34 cellular contexts compared by ENCODE assay signal in genomic region chr2:102939207-102939606, GRCh38.
"Had no signal": no experiment of that assay in that cellular context is flagged by ENCODE, and none has a peak within 500 bp of the region (broad histone marks: within the 10 kb centered on the region; RNA-seq: fewer than 3 reads in every experiment).

No MANE protein-coding gene starts in this region.

- H3K9me3 ChIP-seq: adrenal gland, ascending aorta, body of pancreas, breast epithelium had no signal

- H3K4me3 ChIP-seq: adrenal gland, ascending aorta, body of pancreas, breast epithelium, cardiac muscle cell had no signal

- H3K27ac ChIP-seq: ascending aorta, body of pancreas, brain microvascular endothelial cell, breast epithelium, cardiac muscle cell had no signal

- H3K4me1 ChIP-seq: adrenal gland, ascending aorta, body of pancreas, breast epithelium had no signal

- ATAC-seq: activated naive CD4-positive, alpha-beta T cell treated with anti-CD3 and anti-CD28 coated beads, Interleukin-2, amount 50 U/mL, for 72 hours; activated naive CD8-positive, alpha-beta T cell treated with anti-CD3 and anti-CD28 coated beads, Interleukin-2, amount 50 U/mL, for 24 hours; activated T-cell treated with anti-CD3 and anti-CD28 coated beads, Interleukin-2, amount 50 U/mL, for 4 hours; activated T-cell treated with anti-CD3 and anti-CD28 coated beads, Interleukin-2, amount 50 U/mL, for 72 hours; activated T-helper 17 cell treated with anti-CD3 and anti-CD28 coated beads, Interleukin-2, amount 50 U/mL, for 72 hours; body of pancreas had no signal

- FAIRE-seq: astrocyte, bronchial epithelial cell had no signal

- DNase-seq: activated effector memory CD4-positive, alpha-beta T cell treated with anti-CD3 and anti-CD28 coated beads, Interleukin-2, amount 50 U/mL, for 16 hours; activated effector memory CD4-positive, alpha-beta T cell treated with Interleukin-2 at 50 U/mL for 16 hours; activated gamma-delta T cell; activated gamma-delta T cell treated with Interleukin-2 at 50 U/mL for 16 hours; activated naive CD4-positive, alpha-beta T cell; activated naive CD4-positive, alpha-beta T cell treated with anti-CD3 and anti-CD28 coated beads for 36 hours; activated naive CD4-positive, alpha-beta T cell treated with anti-CD3 and anti-CD28 coated beads, Interleukin-2, amount 10 ng/mL, durations not matched to agents 7 days and 5 days; activated naive CD4-positive, alpha-beta T cell treated with anti-CD3 and anti-CD28 coated beads, Interleukin-2, amount 50 U/mL, for 16 hours; activated naive CD4-positive, alpha-beta T cell treated with Interleukin-2 at 50 U/mL for 16 hours; activated naive CD8-positive, alpha-beta T cell treated with anti-CD3 and anti-CD28 coated beads for 36 hours; activated naive CD8-positive, alpha-beta T cell treated with anti-CD3 and anti-CD28 coated beads, Interleukin-2, amount 10 ng/mL, durations not matched to agents 7 days and 5 days; activated naive CD8-positive, alpha-beta T cell treated with anti-CD3 and anti-CD28 coated beads, Interleukin-2, amount 50 U/mL, for 24 hours; activated T-cell treated with anti-CD3 and anti-CD28 coated beads, Interleukin-2, amount 50 U/mL, for 1 hour; activated T-cell treated with anti-CD3 and anti-CD28 coated beads, Interleukin-2, amount 50 U/mL, for 24 hours; activated T-cell treated with anti-CD3 and anti-CD28 coated beads, Interleukin-2, amount 50 U/mL, for 4 hours; activated T-cell treated with anti-CD3 and anti-CD28 coated beads, Interleukin-2, amount 50 U/mL, for 48 hours; activated T-cell treated with anti-CD3 and anti-CD28 coated beads, Interleukin-2, amount 50 U/mL, for 72 hours; adrenal gland; amniotic stem cell; amygdala; anterior cingulate cortex; aorta; body of pancreas; brain microvascular endothelial cell; caudate nucleus; central memory CD4-positive, alpha-beta T cell; cerebellar nuclear complex had no signal

- H3K36me3 ChIP-seq: adrenal gland, ascending aorta, brain microvascular endothelial cell, breast epithelium, cardiac muscle cell had no signal

- H3K27me3 ChIP-seq: adrenal gland, ascending aorta, body of pancreas, brain microvascular endothelial cell, breast epithelium, cardiac muscle cell had no signal
